19 cellular contexts compared by ENCODE assay signal in genomic region chr22:32527756-32528155, GRCh38.
"Had no signal": no experiment of that assay in that cellular context is flagged by ENCODE, and none has a peak within 500 bp of the region (broad histone marks: within the 10 kb centered on the region; RNA-seq: fewer than 3 reads in every experiment).

No MANE protein-coding gene starts in this region.

- H3K9me3 Mint-ChIP-seq: immature natural killer cell; naive thymus-derived CD8-positive, alpha-beta T cell; stimulated activated naive CD8-positive, alpha-beta T cell treated with anti-CD3 and anti-CD28 coated beads, Interleukin-15, amount 100 ng/mL, for 72 hours had no signal

- H3K27ac ChIP-seq: ascending aorta had no signal

- H3K27me3 ChIP-seq: ascending aorta, esophagus squamous epithelium, testis, upper lobe of left lung had no signal

- H3K9me3 ChIP-seq: ascending aorta, esophagus squamous epithelium, testis, upper lobe of left lung had no signal

- H3K4me3 ChIP-seq: ascending aorta, esophagus squamous epithelium, testis, upper lobe of left lung had no signal

- H3K4me3 Mint-ChIP-seq: immature natural killer cell; naive thymus-derived CD8-positive, alpha-beta T cell; stimulated activated naive CD8-positive, alpha-beta T cell treated with anti-CD3 and anti-CD28 coated beads, Interleukin-15, amount 100 ng/mL, for 72 hours had no signal

- H3K36me3 Mint-ChIP-seq: immature natural killer cell; naive thymus-derived CD8-positive, alpha-beta T cell had no signal

- ATAC-seq: naive thymus-derived CD8-positive, alpha-beta T cell; stimulated activated naive CD8-positive, alpha-beta T cell treated with anti-CD3 and anti-CD28 coated beads, Interleukin-15, amount 100 ng/mL, for 72 hours had no signal

- DNase-seq: activated CD4-positive, alpha-beta T cell treated with anti-CD3 and anti-CD28 coated beads, Interleukin-2, amount 50 U/mL, for 1 hour; activated CD4-positive, CD25-positive, alpha-beta regulatory T cell treated with anti-CD3 and anti-CD28 coated beads, Interleukin-2, amount 50 U/mL, for 72 hours; activated CD8-positive, alpha-beta memory T cell treated with anti-CD3 and anti-CD28 coated beads, Interleukin-2, amount 50 U/mL, for 48 hours; activated effector memory CD4-positive, alpha-beta T cell treated with Interleukin-2 at 50 U/mL for 16 hours; activated naive CD4-positive, alpha-beta T cell treated with anti-CD3 and anti-CD28 coated beads, Interleukin-2, amount 50 U/mL, for 16 hours; activated T-cell treated with anti-CD3 and anti-CD28 coated beads, Interleukin-2, amount 50 U/mL, for 48 hours; cerebellar nuclear complex; effector CD8-positive, alpha-beta T cell; esophagus squamous epithelium; immature natural killer cell; naive thymus-derived CD8-positive, alpha-beta T cell; retina; stimulated activated CD4-positive, alpha-beta T cell treated with anti-CD3 and anti-CD28 coated beads, Interleukin-1b, Interleukin-23, amount 100 ng/mL, for 48 hours; stimulated activated naive CD8-positive, alpha-beta T cell treated with anti-CD3 and anti-CD28 coated beads, Interleukin-15, amount 100 ng/mL, for 72 hours; T1000; testis; upper lobe of left lung had no signal

- H3K27ac Mint-ChIP-seq: immature natural killer cell; stimulated activated naive CD8-positive, alpha-beta T cell treated with anti-CD3 and anti-CD28 coated beads, Interleukin-15, amount 100 ng/mL, for 72 hours had no signal

- H3K36me3 ChIP-seq: ascending aorta, esophagus squamous epithelium, upper lobe of left lung had no signal

- H3K4me1 Mint-ChIP-seq: immature natural killer cell; stimulated activated naive CD8-positive, alpha-beta T cell treated with anti-CD3 and anti-CD28 coated beads, Interleukin-15, amount 100 ng/mL, for 72 hours had no signal

- FAIRE-seq: endothelial cell of umbilical vein had no signal
